19 cellular contexts compared by ENCODE assay signal in genomic region chr14:36866867-36867266, GRCh38.
DNase-seq lines count a peak whose midpoint lies in the region; ATAC-seq, FAIRE-seq and TF ChIP-seq lines count a peak whose summit lies in the region.
"Had no signal": no experiment of that assay in that cellular context is flagged by ENCODE, and none has a peak within 500 bp of the region (broad histone marks: within the 10 kb centered on the region; RNA-seq: fewer than 3 reads in every experiment).

No MANE protein-coding gene starts in this region.

- no peaks in the 10 kb centered on the region for H3K36me3 ChIP-seq in pancreas
- H3K36me3 ChIP-seq: vagina had no signal

- DNase-seq in HuH-7 (ENCODE audit: low spot score) (no peak), NCI-H774 (lab: John Stamatoyannopoulos, UW) (no peak), cortex of kidney (lab: John Stamatoyannopoulos, UW) (no peak), pancreas (no peak)
- DNase-seq: activated naive CD8-positive, alpha-beta T cell treated with anti-CD3 and anti-CD28 coated beads, Interleukin-2, amount 50 U/mL, for 24 hours; Caco-2; left ventricle myocardium superior; NCI-H2081 treated with DMSO at 0.1 percent for 48 hours; right cardiac atrium; stimulated activated CD4-positive, alpha-beta T cell treated with anti-CD3 and anti-CD28 coated beads, Interleukin-4, amount 100 ng/mL, for 4 hours; stimulated activated naive CD4-positive, alpha-beta T cell treated with Interleukin-2 at 50 U/mL for 16 hours had no signal

- FAIRE-seq in pancreas (lab: Jason Lieb, UNC) = no peak

- no peak for TF ChIP-seq CTCF in pancreas (IDR thresholded peaks at IDR 0.05)

- no peak overlapping the region for H3K27ac ChIP-seq in pancreas
- H3K27ac ChIP-seq: epithelial cell of prostate, HL-60, vagina had no signal

- H3K4me1 ChIP-seq in pancreas = no peaks in the 10 kb centered on the region
- H3K4me1 ChIP-seq: Caco-2, vagina had no signal

- peak; percentile 76 for ATAC-seq in GM18508 (IDR thresholded peaks at IDR 0.05; ENCODE audit: insufficient read depth, unreplicated experiment)
- peak; percentile 84 for ATAC-seq in GM21390 (IDR thresholded peaks at IDR 0.05; ENCODE audit: unreplicated experiment)
- ATAC-seq in HG02938 (IDR thresholded peaks at IDR 0.05; ENCODE audit: unreplicated experiment) = peak; percentile 90
- peak; percentile 90 for ATAC-seq in HG03565 (IDR thresholded peaks at IDR 0.05; ENCODE audit: unreplicated experiment)
- ATAC-seq in pancreas = no peak
- ATAC-seq: activated naive CD8-positive, alpha-beta T cell treated with anti-CD3 and anti-CD28 coated beads, Interleukin-2, amount 50 U/mL, for 24 hours; left ventricle myocardium superior; natural killer cell treated with Interleukin-12 subunit alpha and Interleukin-12 subunit beta and Interleukin-15 and Interleukin-18, amount 100 ng/mL, for 72 hours; right cardiac atrium had no signal

- H3K27me3 ChIP-seq in pancreas = no peaks in the 10 kb centered on the region
- H3K27me3 ChIP-seq: vagina had no signal

- 79 to 83% methylated on average over 4 of the region's 4 CpGs for WGBS in pancreas, 2 donors

- no peaks in the 10 kb centered on the region for H3K9me3 ChIP-seq in pancreas
- H3K9me3 ChIP-seq: Caco-2, vagina had no signal

- H3K4me3 ChIP-seq in pancreas = no peak overlapping the region
- H3K4me3 ChIP-seq: vagina had no signal

- intact Hi-C loops in pancreas (cut with DNase I) = no loop called here

Comparison
In these comparisons a context has a peak if more than half of its experiments do, and no peak if none do; other contexts are left out.
1. ATAC-seq: peak in GM18508 (single experiment), GM21390 (single experiment), HG02938 (single experiment) and HG03565 (single experiment); none in pancreas (0 of 4).